8 cellular contexts compared by ENCODE assay signal in genomic region chr1:206380163-206380790, GRCh38.
DNase-seq lines count a peak whose midpoint lies in the region; ATAC-seq and TF ChIP-seq lines count a peak whose summit lies in the region.
"Not testable (repeated sequence)": the region's sequence is repeated elsewhere in the genome, so short reads cannot be mapped to it uniquely, and the experiment has no call there.

No MANE protein-coding gene starts in this region.

- H3K27me3 Mint-ChIP-seq in CD14-positive monocyte (ENCODE audit: low read depth in 3 of 3); activated CD8-positive, alpha-beta T cell treated with anti-CD3 and anti-CD28 coated beads, Interleukin-2, amount 10 ng/mL, durations not matched to agents 7 days and 5 days (ENCODE audit: low read depth): not testable (repeated sequence)

- H3K9me3 Mint-ChIP-seq in CD14-positive monocyte; activated CD8-positive, alpha-beta T cell treated with anti-CD3 and anti-CD28 coated beads, Interleukin-2, amount 10 ng/mL, durations not matched to agents 7 days and 5 days (ENCODE audit: insufficient read depth): not testable (repeated sequence)

- H3K4me3 Mint-ChIP-seq in CD14-positive monocyte; activated CD8-positive, alpha-beta T cell treated with anti-CD3 and anti-CD28 coated beads, Interleukin-2, amount 10 ng/mL, durations not matched to agents 7 days and 5 days: not testable (repeated sequence)

- not testable (repeated sequence) for H3K36me3 ChIP-seq in heart right ventricle; mucosa of descending colon (ENCODE audit: low read depth); upper lobe of left lung

- not testable (repeated sequence) for H3K4me3 ChIP-seq in HL-60 (replicated peaks; ENCODE audit: insufficient read depth, low read length); coronary artery; heart right ventricle; mucosa of descending colon; upper lobe of left lung

- not testable (repeated sequence) for TF ChIP-seq EP300 in upper lobe of left lung (IDR thresholded peaks at IDR 0.05)

- intact Hi-C loops in CD14-positive monocyte (cut with micrococcal nuclease); heart right ventricle (cut with DNase I); mucosa of descending colon (cut with DNase I, micrococcal nuclease): not testable (repeated sequence)

- peak; percentile 38 for ATAC-seq in activated CD8-positive, alpha-beta T cell treated with anti-CD3 and anti-CD28 coated beads, Interleukin-2, amount 10 ng/mL, durations not matched to agents 7 days and 5 days
- ATAC-seq in heart right ventricle = peak; percentile 34 to 63 (median 42)
- peak; percentile 53 for ATAC-seq in mucosa of descending colon
- ATAC-seq in upper lobe of left lung (ENCODE audit: low FRiP score in 2 of 2) = peak; percentile 62 to 70

- H3K27ac ChIP-seq in HL-60 (replicated peaks); coronary artery; heart right ventricle; upper lobe of left lung: not testable (repeated sequence)

- not testable (repeated sequence) for TF ChIP-seq CTCF in CD14-positive monocyte (IDR thresholded peaks at IDR 0.05); HL-60 (IDR thresholded peaks at IDR 0.05; ENCODE audit: insufficient read depth, low read length); coronary artery (IDR thresholded peaks at IDR 0.05); heart right ventricle (IDR thresholded peaks at IDR 0.05); mucosa of descending colon (IDR thresholded peaks at IDR 0.05); upper lobe of left lung (IDR thresholded peaks at IDR 0.05)

- H3K4me1 ChIP-seq in heart right ventricle; mucosa of descending colon (ENCODE audit: low read depth); upper lobe of left lung: not testable (repeated sequence)

- CTCF ChIA-PET in activated CD8-positive, alpha-beta T cell treated with anti-CD3 and anti-CD28 coated beads, Interleukin-2, amount 10 ng/mL, durations not matched to agents 7 days and 5 days (lab: Charles Lee) = not testable (repeated sequence)

- not testable (repeated sequence) for TF ChIP-seq POLR2A in upper lobe of left lung (IDR thresholded peaks at IDR 0.05)

- POLR2A ChIA-PET in activated CD8-positive, alpha-beta T cell treated with anti-CD3 and anti-CD28 coated beads, Interleukin-2, amount 10 ng/mL, durations not matched to agents 7 days and 5 days (lab: Charles Lee) = not testable (repeated sequence)

- H3K9me3 ChIP-seq in heart right ventricle, mucosa of descending colon, upper lobe of left lung: not testable (repeated sequence)

- not testable (repeated sequence) for H3K36me3 Mint-ChIP-seq in CD14-positive monocyte; activated CD8-positive, alpha-beta T cell treated with anti-CD3 and anti-CD28 coated beads, Interleukin-2, amount 10 ng/mL, durations not matched to agents 7 days and 5 days (ENCODE audit: low read depth)

- peaks cover 19% of the 10 kb centered on the region for H3K4me1 Mint-ChIP-seq in CD14-positive monocyte
- peaks cover 18% of the 10 kb centered on the region for H3K4me1 Mint-ChIP-seq in activated CD8-positive, alpha-beta T cell treated with anti-CD3 and anti-CD28 coated beads, Interleukin-2, amount 10 ng/mL, durations not matched to agents 7 days and 5 days (ENCODE audit: low read depth)

- peak overlapping the region; percentile 66 to 87 (median 79) for H3K27ac Mint-ChIP-seq in CD14-positive monocyte
- peak overlapping the region; percentile 72 for H3K27ac Mint-ChIP-seq in activated CD8-positive, alpha-beta T cell treated with anti-CD3 and anti-CD28 coated beads, Interleukin-2, amount 10 ng/mL, durations not matched to agents 7 days and 5 days

- H3K27me3 ChIP-seq in HL-60 (ENCODE audit: insufficient read depth, poor library complexity, severe bottlenecking); heart right ventricle; upper lobe of left lung: not testable (repeated sequence)

- WGBS in heart right ventricle, 2 donors = 30 to 40% methylated on average over 2 of the region's 4 CpGs
- 29 to 56% methylated on average over 1 of the region's 4 CpGs for WGBS in upper lobe of left lung, 2 donors

- not testable (repeated sequence) for DNase-seq in CD14-positive monocyte (ENCODE audit: low spot score); activated CD8-positive, alpha-beta T cell treated with anti-CD3 and anti-CD28 coated beads, Interleukin-2, amount 10 ng/mL, durations not matched to agents 7 days and 5 days; heart right ventricle; mucosa of descending colon; upper lobe of left lung
- DNase-seq in HL-60 (ENCODE audit: low read depth in 1 of 2, low spot score in 1 of 2) (peak; percentile 66 to 72), RPMI8226 (peak; percentile 2), coronary artery (ENCODE audit: low spot score) (peak; percentile 22)
